10 cellular contexts compared by ENCODE assay signal in genomic region chr10:30431435-30431911, GRCh38. TPM values are rescaled to one million over a fixed set of nuclear protein-coding genes. Genes with fewer than 3 reads are reported as not detected.
DNase-seq lines count a peak whose midpoint lies in the region; ATAC-seq and TF ChIP-seq lines count a peak whose summit lies in the region.
"Had no signal": no experiment of that assay in that cellular context is flagged by ENCODE, and none has a peak within 500 bp of the region (broad histone marks: within the 10 kb centered on the region; RNA-seq: fewer than 3 reads in every experiment).

No MANE protein-coding gene starts in this region.

- H2AFZ ChIP-seq in PC-3 (ENCODE audit: low read length): no peak overlapping the region

- H3K9me3 Mint-ChIP-seq in CD4-positive, alpha-beta T cell: no peaks in the 10 kb centered on the region

- peaks cover 24% of the 10 kb centered on the region for H3K79me2 ChIP-seq in PC-3 (ENCODE audit: low read length)

- H3K4me2 ChIP-seq in PC-3 (ENCODE audit: low read length): peak overlapping the region; percentile 53

- peaks cover 33% of the 10 kb centered on the region for H3K4me1 Mint-ChIP-seq in CD4-positive, alpha-beta T cell (ENCODE audit: low read depth)

- no peaks in the 10 kb centered on the region for H3K27me3 ChIP-seq in CD4-positive, alpha-beta T cell (ENCODE audit: control insufficient read depth, insufficient read depth, low read length)
- H3K27me3 ChIP-seq in PC-3 (ENCODE audit: low read length): no peaks in the 10 kb centered on the region
- H3K27me3 ChIP-seq in ovary: no peaks in the 10 kb centered on the region

- H3K36me3 ChIP-seq in PC-3 (ENCODE audit: low read depth, low read length) (no peaks in the 10 kb centered on the region), ovary (no peaks in the 10 kb centered on the region)

- POLR2A ChIA-PET in CD4-positive, alpha-beta T cell (lab: Charles Lee): interaction anchor here (1.0 to 4.2 kb wide), 3 partner anchors 11 to 98 kb away, joined by 3 to 28 read pairs (median 4); no protein-coding TSS in a partner anchor
- POLR2A ChIA-PET in PC-3 (lab: Charles Lee; ENCODE audit: unreplicated experiment): interaction anchor here (0.6 kb wide), 3 partner anchors 7 to 710 kb away, joined by 3 to 14 read pairs (median 5); no protein-coding TSS in a partner anchor

- peak overlapping the region; percentile 22 for H3K9ac ChIP-seq in PC-3 (ENCODE audit: low read length)

- H3K4me3 ChIP-seq in PC-3 (ENCODE audit: low read length) (no peak overlapping the region), fibroblast of the aortic adventitia (ENCODE audit: low read depth, low read length) (no peak overlapping the region), ovary (peak overlapping the region; percentile 15)

- peak overlapping the region; percentile 78 for H3K4me3 Mint-ChIP-seq in CD4-positive, alpha-beta T cell

- BruUV-seq in PC-3 (replicated peaks; lab: Mats Ljungman, UMichigan): no TSS peak

- peak; percentile 26 for TF ChIP-seq POLR2A in ovary (IDR thresholded peaks at IDR 0.05)

- 0 out of 2 replicates have a peak, but pooled peaks cover 8% of the 10 kb centered on the region for H4K20me1 ChIP-seq in PC-3 (ENCODE audit: low read length)

- peaks cover 20% of the 10 kb centered on the region for H3K4me1 ChIP-seq in PC-3 (ENCODE audit: insufficient read depth, low read length)
- H3K4me1 ChIP-seq in ovary (ENCODE audit: insufficient read depth): peaks cover 3% of the 10 kb centered on the region

- peaks cover 4% of the 10 kb centered on the region for H3K27me3 Mint-ChIP-seq in CD4-positive, alpha-beta T cell

- H3K9me2 ChIP-seq in PC-3 (replicated peaks; ENCODE audit: low read length): no peaks in the 10 kb centered on the region

- TF ChIP-seq EP300 in ovary (IDR thresholded peaks at IDR 0.05): no peak

- no peak for TF ChIP-seq CTCF in CD4-positive, alpha-beta T cell (IDR thresholded peaks at IDR 0.05)
- TF ChIP-seq CTCF in PC-3 (conservative IDR thresholded peaks at IDR 0.05; ENCODE audit: low read depth, low read length) (no peak), fibroblast of the aortic adventitia (IDR thresholded peaks at IDR 0.05; ENCODE audit: insufficient read depth, low read length) (no peak), ovary (IDR thresholded peaks at IDR 0.05) (no peak)

- no peaks in the 10 kb centered on the region for H3K9me3 ChIP-seq in CD4-positive, alpha-beta T cell (ENCODE audit: control insufficient read depth, low read length)
- H3K9me3 ChIP-seq in PC-3 (ENCODE audit: low read length): no peaks in the 10 kb centered on the region
- H3K9me3 ChIP-seq in ovary: no peaks in the 10 kb centered on the region

- no peak for ATAC-seq in CD4-positive, alpha-beta T cell (ENCODE audit: poor library complexity)
- ATAC-seq in PC-3 (no peak), HG02588 (IDR thresholded peaks at IDR 0.05; ENCODE audit: unreplicated experiment) (no peak), HG02852 (IDR thresholded peaks at IDR 0.05; ENCODE audit: unreplicated experiment) (no peak)

- no peaks in the 10 kb centered on the region for H3K36me3 Mint-ChIP-seq in CD4-positive, alpha-beta T cell (ENCODE audit: low read depth)

- no peak overlapping the region for H3K27ac ChIP-seq in CD4-positive, alpha-beta T cell (ENCODE audit: low read depth, low read length)
- H3K27ac ChIP-seq in PC-3 (ENCODE audit: low read length) (peak overlapping the region; percentile 61), ovary (no peak overlapping the region)

- WGBS in ovary, 3 donors: 17 to 34% (median 18%) methylated on average over 17 of the region's 17 CpGs

- intact Hi-C loops in CD4-positive, alpha-beta T cell (cut with DNase I, micrococcal nuclease): loop anchor here (5.0 kb wide), 2 partner anchors 96 to 101 kb away; no protein-coding TSS in a partner anchor
- intact Hi-C loops in PC-3 (cut with micrococcal nuclease) (no loop called here), ovary (cut with DNase I) (no loop called here)

- CTCF ChIA-PET in CD4-positive, alpha-beta T cell (lab: Charles Lee): interaction anchor here (0.8 kb wide), 1 partner anchor 98 kb away, joined by 3 read pairs; no protein-coding TSS in a partner anchor
- CTCF ChIA-PET in PC-3 (lab: Charles Lee): interaction anchor here (0.6 kb wide), 2 partner anchors 150 to 970 kb away, joined by 4 to 9 read pairs; no protein-coding TSS in a partner anchor

- no peak for DNase-seq in CD4-positive, alpha-beta T cell
- no peak for DNase-seq in PC-3
- DNase-seq in fibroblast of the aortic adventitia (ENCODE audit: low read depth): peak; percentile 69
- DNase-seq in ovary: peak; percentile 30 to 63 (median 59)
- DNase-seq in NCI-H1092 treated with DMSO at 0.1 percent for 48 hours (lab: John Stamatoyannopoulos, UW): no peak
- no peak for DNase-seq in NCI-H510A (lab: John Stamatoyannopoulos, UW)
- DNase-seq: activated CD4-positive, alpha-beta T cell treated with anti-CD3 and anti-CD28 coated beads for 48 hours; NCI-H1436 treated with DMSO at 0.1 percent for 48 hours had no signal

- H3K27ac Mint-ChIP-seq in CD4-positive, alpha-beta T cell: no peak overlapping the region

- no peaks in the 10 kb centered on the region for H3F3A ChIP-seq in PC-3 (ENCODE audit: low read length, unreplicated experiment)

RNA-seq across cellular contexts. Expression of gene MAP3K8, which starts 2.5 kb away (rescaled TPM):
- 10 to 100 TPM; 27.3 to 28.9 TPM for total RNA-seq in CD4-positive, alpha-beta T cell
- total RNA-seq in PC-3 (2014; rRNA removed) (4.9 and 6.5 TPM in 2 replicates), fibroblast of the aortic adventitia (ENCODE audit: low replicate concordance) (12.8 and 22.9 TPM in 2 replicates), ovary (10 to 100 TPM in 6 of 7 donors, 1 to 10 TPM in 1; 9.9 to 32.5 (median 13.5) TPM)
- polyA plus RNA-seq in ovary: 10 to 100 TPM in 1 of 2 donors, 1 to 10 TPM in 1; 7.7 to 13.8 TPM

Comparison
In these comparisons a context has a peak if more than half of its experiments do, and no peak if none do; other contexts are left out.
1. DNase-seq: peak in fibroblast of the aortic adventitia (single experiment) and ovary (5 of 5); none in CD4-positive, alpha-beta T cell (0 of 10), PC-3 (single experiment), NCI-H1092 treated with DMSO at 0.1 percent for 48 hours (single experiment) and NCI-H510A (single experiment).
2. intact Hi-C loops: an anchor here in CD4-positive, alpha-beta T cell (5.0 kb wide); none called in PC-3 and ovary.